ENCODE assay signal across 13 cellular contexts in the genomic region with DNA sequence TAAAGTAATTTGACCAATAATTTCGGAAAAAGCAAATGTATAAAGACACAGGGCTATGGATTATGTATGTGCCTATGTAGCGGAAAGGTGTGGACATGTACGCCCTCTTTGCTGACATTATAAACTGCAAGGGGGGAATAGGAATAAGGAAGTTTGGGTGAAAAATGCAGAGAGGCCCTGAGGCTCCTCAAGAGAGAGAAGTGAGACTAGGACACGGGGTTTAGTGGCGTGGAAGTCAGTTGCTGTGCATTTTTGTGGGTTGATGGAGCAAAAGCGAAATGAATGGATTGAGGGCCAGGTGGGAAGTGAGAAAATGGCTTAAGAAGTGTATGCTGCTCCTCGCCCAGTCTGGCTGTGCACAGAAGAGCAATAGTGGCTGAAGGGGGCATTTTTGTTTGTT.
DNase-seq lines count a peak whose midpoint lies in the region; ATAC-seq and TF ChIP-seq lines count a peak whose summit lies in the region.
"Had no signal": no experiment of that assay in that cellular context is flagged by ENCODE, and none has a peak within 500 bp of the region (broad histone marks: within the 10 kb centered on the region; RNA-seq: fewer than 3 reads in every experiment).

No MANE protein-coding gene starts in this region.

- H3K9me3 Mint-ChIP-seq in Calu3 (ENCODE audit: low read depth, unreplicated experiment) (no peaks in the 10 kb centered on the region), IgD-negative memory B cell (no peaks in the 10 kb centered on the region)

- H2BK15ac ChIP-seq in mesendoderm (replicated peaks; ENCODE audit: low read depth): no peak overlapping the region

- H3K9ac ChIP-seq in mesendoderm (ENCODE audit: low read length): no peak overlapping the region

- H3K27ac ChIP-seq in VCaP (peak overlapping the region; percentile 81), mesendoderm (ENCODE audit: low read depth, low read length) (no peak overlapping the region), transverse colon (peak overlapping the region in 2 of 4 donors; percentile 2 to 54)
- H3K27ac ChIP-seq: SJCRH30 had no signal

- H3K4me3 ChIP-seq in mesendoderm (ENCODE audit: low read length): no peak overlapping the region
- no peak overlapping the region for H3K4me3 ChIP-seq in BE2C (ENCODE audit: low read depth, low read length)
- no peak overlapping the region for H3K4me3 ChIP-seq in transverse colon
- H3K4me3 ChIP-seq: K562, SJCRH30, smooth muscle cell had no signal

- TF ChIP-seq CTCF in Calu3 (IDR thresholded peaks at IDR 0.05; ENCODE audit: unreplicated experiment): no peak
- no peak for TF ChIP-seq CTCF in VCaP (conservative IDR thresholded peaks at IDR 0.05)
- no peak for TF ChIP-seq CTCF in BE2C (IDR thresholded peaks at IDR 0.05; ENCODE audit: low read depth, low read length)
- TF ChIP-seq CTCF in transverse colon (IDR thresholded peaks at IDR 0.05): no peak

- peaks cover 3% of the 10 kb centered on the region for H3K4me1 ChIP-seq in mesendoderm (ENCODE audit: control insufficient read depth, low read depth, low read length)
- H3K4me1 ChIP-seq in BE2C: peaks cover 2% of the 10 kb centered on the region; the same call in 1 of the 2 replicates
- H3K4me1 ChIP-seq in transverse colon: peaks cover 0 to 21% (median 7%) of the 10 kb centered on the region in 4 donors

- H3K27me3 ChIP-seq in mesendoderm (ENCODE audit: insufficient read depth, low read length, poor library complexity) (no peaks in the 10 kb centered on the region), BE2C (no peaks in the 10 kb centered on the region), transverse colon (no peaks in the 10 kb centered on the region)
- H3K27me3 ChIP-seq: SJCRH30 had no signal

- H2BK5ac ChIP-seq in mesendoderm (ENCODE audit: low read length): no peak overlapping the region

- H3K4me1 Mint-ChIP-seq in Calu3 (ENCODE audit: low read depth, unreplicated experiment): peaks cover 13% of the 10 kb centered on the region
- peaks cover 30 to 34% (median 32%) of the 10 kb centered on the region in 3 donors for H3K4me1 Mint-ChIP-seq in IgD-negative memory B cell

- TF ChIP-seq EP300 in transverse colon (IDR thresholded peaks at IDR 0.05; ENCODE audit: low read depth): no peak

- H3K4ac ChIP-seq in mesendoderm (ENCODE audit: low read depth, low read length): no peak overlapping the region

- H3K79me1 ChIP-seq in mesendoderm (ENCODE audit: low read length): no peaks in the 10 kb centered on the region

- no peaks in the 10 kb centered on the region for H3K36me3 Mint-ChIP-seq in Calu3 (ENCODE audit: insufficient read depth, unreplicated experiment)
- H3K36me3 Mint-ChIP-seq in IgD-negative memory B cell: no peaks in the 10 kb centered on the region

- H3K27me3 Mint-ChIP-seq in Calu3 (ENCODE audit: unreplicated experiment) (no peaks in the 10 kb centered on the region), IgD-negative memory B cell (peaks cover 2% of the 10 kb centered on the region)

- CTCF ChIA-PET in Calu3 (lab: Charles Lee): interaction anchor here (0.9 to 1.6 kb wide), 3 partner anchors 99 to 106 kb away, joined by 3 to 5 read pairs (median 3); no protein-coding TSS in a partner anchor

- H3K36me3 ChIP-seq in mesendoderm (ENCODE audit: control insufficient read depth, insufficient read depth, low read length): no peaks in the 10 kb centered on the region
- H3K36me3 ChIP-seq in BE2C: 0 out of 2 replicates have a peak, but pooled peaks cover 4% of the 10 kb centered on the region
- H3K36me3 ChIP-seq in transverse colon: no peaks in the 10 kb centered on the region
- H3K36me3 ChIP-seq: SJCRH30 had no signal

- H3K23ac ChIP-seq in mesendoderm (ENCODE audit: low read length): no peak overlapping the region

- H3K27ac Mint-ChIP-seq in Calu3 (ENCODE audit: unreplicated experiment) (peak overlapping the region; percentile 3), IgD-negative memory B cell (peak overlapping the region in 2 of 3 donors; percentile 3 to 64)

- H3K4me3 Mint-ChIP-seq in Calu3 (ENCODE audit: low read depth, unreplicated experiment) (no peak overlapping the region), IgD-negative memory B cell (peak overlapping the region in 3 of 4 donors; percentile 0 to 19 (median 1))

- in situ Hi-C loops in transverse colon (cut with MboI; ENCODE audit: low pct_ligation_motif_present in 1 of 4, low pct_unique_long_range_greater_than_20kb in 1 of 4, low sequenced_read_pairs in 3 of 4): no loop called here

- peak overlapping the region; percentile 44 for H3K56ac ChIP-seq in mesendoderm (ENCODE audit: low read length)

- no peaks in the 10 kb centered on the region for H3K79me2 ChIP-seq in mesendoderm (ENCODE audit: control insufficient read depth, insufficient read depth, low read length)

- no TSS peak for BruUV-seq in Calu3 (replicated peaks; lab: Mats Ljungman, UMichigan)

- intact Hi-C loops in Calu3 (cut with micrococcal nuclease; ENCODE audit: unreplicated experiment) (loop anchor here (5.0 kb wide), 1 partner anchor 72 kb away; no protein-coding TSS in a partner anchor), transverse colon (cut with DNase I; ENCODE audit: low total_unique reads) (loop anchor here (10.0 kb wide), 1 partner anchor 194 kb away; no protein-coding TSS in a partner anchor)

- no peak overlapping the region for H3K4me2 ChIP-seq in mesendoderm (ENCODE audit: low read length)
- H3K4me2 ChIP-seq: smooth muscle cell had no signal

- DNase-seq in Calu3 (no peak), mesendoderm (no peak), NCI-H1105 treated with DMSO at 0.1 percent for 48 hours (lab: John Stamatoyannopoulos, UW) (no peak), BE2C (no peak), transverse colon (no peak)
- DNase-seq: NCI-H2227 treated with DMSO at 0.1 percent for 48 hours had no signal

- H4K8ac ChIP-seq in mesendoderm (ENCODE audit: low read depth, low read length): no peak overlapping the region

- no peak overlapping the region for H3K18ac ChIP-seq in mesendoderm (ENCODE audit: low read length)

- TF ChIP-seq POLR2A in transverse colon (IDR thresholded peaks at IDR 0.05): no peak

- H3K9me3 ChIP-seq in BE2C (no peaks in the 10 kb centered on the region), transverse colon (no peaks in the 10 kb centered on the region)
- H3K9me3 ChIP-seq: SJCRH30 had no signal

- H2AK5ac ChIP-seq in mesendoderm (ENCODE audit: low read length): no peak overlapping the region

- WGBS in mesendoderm (ENCODE audit: extremely low coverage, insufficient coverage, low lambda C conversion rate): no CpG with 5 or more reads among the region's 7 CpGs
- 64 to 71% methylated on average over 6 to 7 of the region's 7 CpGs for WGBS in transverse colon (ENCODE audit: low coverage in 1 of 2), 2 donors

- H4K5ac ChIP-seq in mesendoderm (ENCODE audit: low read length): no peak overlapping the region

- no peak for ATAC-seq in HG02840 (IDR thresholded peaks at IDR 0.05; ENCODE audit: low FRiP score, unreplicated experiment)
- ATAC-seq: activated CD4-positive, CD25-positive, alpha-beta regulatory T cell treated with anti-CD3 and anti-CD28 coated beads, Interleukin-2, amount 50 U/mL, for 24 hours; K562 had no signal

- H2BK120ac ChIP-seq in mesendoderm (ENCODE audit: low read depth, low read length): no peak overlapping the region
